In the genomic region with DNA sequence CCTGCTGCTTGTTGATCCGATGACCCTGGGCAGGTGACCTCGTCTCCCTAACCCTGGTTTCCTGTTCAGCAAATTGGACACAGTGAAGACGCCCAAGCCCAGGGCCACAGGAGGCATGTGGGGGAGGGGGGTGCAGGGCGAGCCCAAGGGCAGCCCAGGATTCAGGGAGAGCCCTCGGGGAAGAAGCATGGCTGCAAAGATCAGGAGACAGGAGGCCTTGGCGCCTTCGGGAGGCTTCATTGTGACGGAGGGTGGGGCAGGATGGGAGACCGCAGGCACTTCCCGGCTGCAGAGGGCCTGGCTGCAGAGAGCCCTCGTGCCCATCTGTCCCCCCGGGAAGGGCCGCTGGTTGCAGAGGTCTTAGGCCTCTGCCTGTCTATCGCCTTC, we compare ENCODE assay signal across 14 cellular contexts. TPM values are rescaled to one million over a fixed set of nuclear protein-coding genes. Genes with fewer than 3 reads are reported as not detected.
DNase-seq lines count a peak whose midpoint lies in the region; ATAC-seq, FAIRE-seq and TF ChIP-seq lines count a peak whose summit lies in the region.
"Had no signal": no experiment of that assay in that cellular context is flagged by ENCODE, and none has a peak within 500 bp of the region (broad histone marks: within the 10 kb centered on the region; RNA-seq: fewer than 3 reads in every experiment).

No MANE protein-coding gene starts in this region.

- TF ChIP-seq CTCF in PC-9 (conservative IDR thresholded peaks at IDR 0.05) = no peak
- TF ChIP-seq CTCF in H1 (IDR thresholded peaks at IDR 0.05; ENCODE audit: control extremely low read depth in 1 of 3, insufficient read depth in 1 of 3, low read depth in 1 of 3, low read length in 3 of 3) = no peak
- no peak for TF ChIP-seq CTCF in nephron (IDR thresholded peaks at IDR 0.05; ENCODE audit: unreplicated experiment in 3 of 3)
- no peak for TF ChIP-seq CTCF in thoracic aorta (IDR thresholded peaks at IDR 0.05)

- H3K27ac ChIP-seq in PC-9 = no peak overlapping the region
- H3K27ac ChIP-seq in H1 (ENCODE audit: low read depth, low read length) = no peak overlapping the region
- peak overlapping the region; percentile 20 to 69 for H3K27ac ChIP-seq in thoracic aorta
- no peak overlapping the region for H3K27ac ChIP-seq in trophoblast cell (ENCODE audit: low read depth, low read length)
- H3K27ac ChIP-seq: SJSA1 had no signal

- no peak overlapping the region; the same call in 1 of the 2 replicates for H2BK5ac ChIP-seq in H1 (ENCODE audit: low read depth, low read length)
- no peak overlapping the region for H2BK5ac ChIP-seq in trophoblast cell (ENCODE audit: low read depth, low read length, poor library complexity)

- peaks cover 2% of the 10 kb centered on the region; the same call in 1 of the 2 replicates for H3F3A ChIP-seq in PC-9 (ENCODE audit: insufficient read depth, low read depth)

- H3K14ac ChIP-seq in H1 (ENCODE audit: insufficient read length) = no peak overlapping the region
- no peak overlapping the region for H3K14ac ChIP-seq in trophoblast cell (ENCODE audit: low read length)

- peaks cover 64% of the 10 kb centered on the region for H3K4me1 Mint-ChIP-seq in nephron

- H2BK120ac ChIP-seq in H1 (replicated peaks; ENCODE audit: low read depth, low read length) (no peak overlapping the region), trophoblast cell (ENCODE audit: insufficient read depth, low read length, poor library complexity) (no peak overlapping the region)

- H3K79me1 ChIP-seq in H1 (ENCODE audit: low read depth, low read length) = peaks cover 4% of the 10 kb centered on the region
- peaks cover 2% of the 10 kb centered on the region for H3K79me1 ChIP-seq in trophoblast cell (ENCODE audit: low read length)

- H2AFZ ChIP-seq in PC-9 (no peak overlapping the region), H1 (ENCODE audit: low read length) (no peak overlapping the region), trophoblast cell (ENCODE audit: insufficient read depth, low read length, poor library complexity) (no peak overlapping the region)

- H3K56ac ChIP-seq in H1 (replicated peaks; ENCODE audit: insufficient read length, low read depth, low read length) = no peak overlapping the region

- intact Hi-C loops in PC-9 (cut with micrococcal nuclease; ENCODE audit: unreplicated experiment) = loop anchor here (2.0 to 5.0 kb wide), 2 partner anchors 36 to 344 kb away; no protein-coding TSS in a partner anchor

- H2BK20ac ChIP-seq in H1 (ENCODE audit: low read length) = no peak overlapping the region

- H3K4me2 ChIP-seq in PC-9 = 0 out of 2 replicates have a peak overlapping the region, but pooled peaks have one; percentile 15
- H3K4me2 ChIP-seq in H1 (ENCODE audit: insufficient read depth in 1 of 2, low read depth in 2 of 2, low read length in 2 of 2) = no peak overlapping the region
- no peak overlapping the region for H3K4me2 ChIP-seq in trophoblast cell (ENCODE audit: low read length)

- H3K27me3 ChIP-seq in PC-9 (ENCODE audit: insufficient read depth, low read depth) (no peaks in the 10 kb centered on the region), H1 (replicated peaks in 1 of 4; ENCODE audit: control insufficient read depth in 3 of 4, extremely low read depth in 1 of 4, insufficient read depth in 3 of 4, low read length in 3 of 4) (no peaks in the 10 kb centered on the region), thoracic aorta (replicated peaks; ENCODE audit: insufficient read depth) (no peaks in the 10 kb centered on the region), trophoblast cell (ENCODE audit: insufficient read depth, low read length) (no peaks in the 10 kb centered on the region)
- H3K27me3 ChIP-seq: SJSA1 had no signal

- H3K9me3 Mint-ChIP-seq in nephron = no peaks in the 10 kb centered on the region
- H3K9me3 Mint-ChIP-seq: activated CD4-positive, alpha-beta T cell treated with anti-CD3 and anti-CD28 coated beads, Interleukin-2, amount 10 ng/mL, durations not matched to agents 7 days and 5 days; activated T-cell treated with anti-CD3 and anti-CD28 coated beads, Interleukin-2, amount 50 U/mL, for 72 hours; neural crest cell had no signal

- no peak for ATAC-seq in thoracic aorta (ENCODE audit: insufficient number of reproducible peaks, low FRiP score, low read depth)

- H2BK12ac ChIP-seq in H1 (ENCODE audit: low read depth, low read length) (peak overlapping the region; percentile 75; the same call in 1 of the 2 replicates), trophoblast cell (ENCODE audit: low read length) (no peak overlapping the region)

- H2AK5ac ChIP-seq in H1 (ENCODE audit: low read depth, low read length) (no peak overlapping the region; the same call in 1 of the 2 replicates), trophoblast cell (ENCODE audit: low read length) (no peak overlapping the region)

- H3K4me3 ChIP-seq in PC-9 (no peak overlapping the region), H1 (ENCODE audit: extremely low read depth in 1 of 4, insufficient read depth in 2 of 4, low read depth in 3 of 4, low read length in 4 of 4) (no peak overlapping the region), thoracic aorta (no peak overlapping the region), trophoblast cell (ENCODE audit: low read depth, low read length) (no peak overlapping the region)
- H3K4me3 ChIP-seq: SJSA1 had no signal

- no peaks in the 10 kb centered on the region for H3K36me3 ChIP-seq in PC-9 (ENCODE audit: low read depth)
- H3K36me3 ChIP-seq in H1 (ENCODE audit: control insufficient read depth in 2 of 4, insufficient read depth in 4 of 4, low read length in 3 of 4) = peaks cover 0 to 13% (median 0%) of the 10 kb centered on the region in 4 experiments; a peak in 5 of 8 replicates
- no peaks in the 10 kb centered on the region for H3K36me3 ChIP-seq in thoracic aorta
- H3K36me3 ChIP-seq in trophoblast cell (ENCODE audit: control insufficient read depth in 1 of 2, insufficient read depth in 2 of 2, low read length in 2 of 2) = no peaks in the 10 kb centered on the region
- H3K36me3 ChIP-seq: SJSA1 had no signal

- no peaks in the 10 kb centered on the region for H3K36me3 Mint-ChIP-seq in nephron (ENCODE audit: low read depth)

- BruUV-seq in PC-9 (replicated peaks; lab: Mats Ljungman, UMichigan) = no TSS peak

- no peak for DNase-seq in PC-9
- DNase-seq in H1 (ENCODE audit: low read depth in 1 of 2, low spot score in 2 of 2) = no peak
- no peak for DNase-seq in thoracic aorta (ENCODE audit: low spot score)
- DNase-seq in NCI-H774 (lab: John Stamatoyannopoulos, UW) = no peak
- no peak for DNase-seq in NCI-H510A (lab: John Stamatoyannopoulos, UW)
- no peak for DNase-seq in trophoblast cell
- DNase-seq: activated CD4-positive, alpha-beta T cell treated with anti-CD3 and anti-CD28 coated beads, Interleukin-2, amount 10 ng/mL, durations not matched to agents 7 days and 5 days; central memory CD4-positive, alpha-beta T cell; stimulated activated naive CD4-positive, alpha-beta T cell had no signal

- H3K18ac ChIP-seq in H1 (ENCODE audit: extremely low read depth, low read length) (peak overlapping the region; percentile 41; the same call in 1 of the 2 replicates), trophoblast cell (ENCODE audit: low read length) (no peak overlapping the region)

- 83% methylated on average over 14 of the region's 14 CpGs; no CpG with 5 or more reads in 1 of the 2 experiments for WGBS in H1 (ENCODE audit: extremely low coverage in 1 of 2, insufficient coverage in 1 of 2, insufficient read length in 1 of 2, insufficient replicate concordance in 2 of 2, low coverage in 1 of 2, low lambda C conversion rate in 2 of 2, missing lambda C conversion rate in 1 of 2), 2 experiments
- no CpG with 5 or more reads among the region's 14 CpGs for WGBS in trophoblast cell (ENCODE audit: extremely low coverage, insufficient coverage, insufficient read length)

- peaks cover 24% of the 10 kb centered on the region for H3K27me3 Mint-ChIP-seq in nephron (ENCODE audit: low read depth)

- peak overlapping the region in 2 of 3 experiments; percentile 70 to 93 for H3K27ac Mint-ChIP-seq in nephron
- H3K27ac Mint-ChIP-seq: activated CD4-positive, alpha-beta T cell treated with anti-CD3 and anti-CD28 coated beads, Interleukin-2, amount 10 ng/mL, durations not matched to agents 7 days and 5 days; activated T-cell treated with anti-CD3 and anti-CD28 coated beads, Interleukin-2, amount 50 U/mL, for 72 hours had no signal

- H4K8ac ChIP-seq in H1 (ENCODE audit: extremely low read depth, insufficient read depth, low read length) (no peak overlapping the region), trophoblast cell (ENCODE audit: low read depth, low read length) (no peak overlapping the region)

- no peak overlapping the region for H3K23ac ChIP-seq in H1 (ENCODE audit: insufficient read length)
- H3K23ac ChIP-seq in trophoblast cell (ENCODE audit: low read length) = no peak overlapping the region

- no peak for TF ChIP-seq EP300 in H1 (IDR thresholded peaks at IDR 0.05; ENCODE audit: borderline replicate concordance in 1 of 2, low read depth in 2 of 2, low read length in 2 of 2)

- H4K91ac ChIP-seq in H1 (replicated peaks; ENCODE audit: insufficient read length, low read length) = no peak overlapping the region
- no peak overlapping the region for H4K91ac ChIP-seq in trophoblast cell (ENCODE audit: low read depth, low read length)

- POLR2A ChIA-PET in PC-9 (lab: Charles Lee; ENCODE audit: unreplicated experiment) (no interaction called here), H1 (lab: Charles Lee; ENCODE audit: partially characterized antibody) (no interaction called here)

- H2BK15ac ChIP-seq in H1 (ENCODE audit: low read length) = 0 out of 2 replicates have a peak overlapping the region, but pooled peaks have one; percentile 81

- no peak for FAIRE-seq in H1 (lab: Jason Lieb, UNC)
- FAIRE-seq: endometrium had no signal

- H3K9ac ChIP-seq in H1 (replicated peaks in 1 of 4; ENCODE audit: extremely low read depth in 1 of 4, low read depth in 3 of 4, low read length in 3 of 4) (no peak overlapping the region), trophoblast cell (ENCODE audit: low read length) (no peak overlapping the region)

- H3K23me2 ChIP-seq in H1 (ENCODE audit: low read depth, low read length) = peaks cover 11% of the 10 kb centered on the region; the same call in 1 of the 2 replicates

- H3K9me3 ChIP-seq in PC-9 (ENCODE audit: insufficient read depth, low read depth) (no peaks in the 10 kb centered on the region), H1 (ENCODE audit: insufficient read depth in 2 of 2, low read depth in 1 of 2, low read length in 1 of 2) (no peaks in the 10 kb centered on the region), thoracic aorta (no peaks in the 10 kb centered on the region), trophoblast cell (ENCODE audit: insufficient read depth, low read depth, low read length) (peaks cover 4% of the 10 kb centered on the region)
- H3K9me3 ChIP-seq: SJSA1 had no signal

- no peak for TF ChIP-seq POLR2A in H1 (IDR thresholded peaks at IDR 0.05; ENCODE audit: control extremely low read depth in 1 of 2, low read depth in 2 of 2, low read length in 2 of 2)

- no peak overlapping the region for H4K12ac ChIP-seq in trophoblast cell (ENCODE audit: low read depth, low read length)

- H3K9me2 ChIP-seq in PC-9 (ENCODE audit: insufficient read depth) = no peaks in the 10 kb centered on the region

- H3K4ac ChIP-seq in H1 (replicated peaks; ENCODE audit: insufficient read length, low read depth, low read length) (no peak overlapping the region), trophoblast cell (ENCODE audit: low read depth, low read length) (no peak overlapping the region)

- TF ChIP-seq RAD21 in H1 (IDR thresholded peaks at IDR 0.05 in 1 of 2, conservative IDR thresholded peaks at IDR 0.05 in 1 of 2; ENCODE audit: low read depth in 2 of 2, low read length in 2 of 2) = no peak

- CTCF ChIA-PET in PC-9 (lab: Charles Lee) = no interaction called here
- CTCF ChIA-PET in H1 (lab: Charles Lee; ENCODE audit: partially characterized antibody) = interaction anchor here (1.3 to 4.8 kb wide), 4 partner anchors 10 to 233 kb away, joined by 3 to 46 read pairs (median 6); no protein-coding TSS in a partner anchor

- H3K4me3 Mint-ChIP-seq in nephron = no peak overlapping the region
- H3K4me3 Mint-ChIP-seq: activated CD4-positive, alpha-beta T cell treated with anti-CD3 and anti-CD28 coated beads, Interleukin-2, amount 10 ng/mL, durations not matched to agents 7 days and 5 days; activated T-cell treated with anti-CD3 and anti-CD28 coated beads, Interleukin-2, amount 50 U/mL, for 72 hours; neural crest cell had no signal

- H3K4me1 ChIP-seq in PC-9 (replicated peaks; ENCODE audit: insufficient read depth) (peaks cover 38% of the 10 kb centered on the region), H1 (replicated peaks in 1 of 4; ENCODE audit: control insufficient read depth in 3 of 4, insufficient read depth in 4 of 4, low read length in 3 of 4) (peaks cover 8 to 42% (median 35%) of the 10 kb centered on the region in 4 experiments), thoracic aorta (ENCODE audit: control insufficient read depth in 1 of 2, low read depth in 2 of 2) (peaks cover 30 to 52% of the 10 kb centered on the region in 2 donors), trophoblast cell (ENCODE audit: control insufficient read depth in 1 of 2, insufficient read depth in 2 of 2, low read length in 2 of 2) (peaks cover 31 to 37% of the 10 kb centered on the region in 2 experiments)

- H4K5ac ChIP-seq in H1 (ENCODE audit: insufficient read length, low read depth, low read length) = no peak overlapping the region

- peaks cover 7% of the 10 kb centered on the region; the same call in 1 of the 2 replicates for H3K79me2 ChIP-seq in PC-9 (ENCODE audit: low read depth)
- peaks cover 0 to 34% of the 10 kb centered on the region in 2 experiments; a peak in 1 of 4 replicates for H3K79me2 ChIP-seq in H1 (ENCODE audit: control insufficient read depth in 1 of 2, insufficient read depth in 2 of 2, low read length in 2 of 2)
- no peaks in the 10 kb centered on the region for H3K79me2 ChIP-seq in trophoblast cell (ENCODE audit: control insufficient read depth, insufficient read depth, low read length, poor library complexity)

- H4K20me1 ChIP-seq in PC-9 (ENCODE audit: insufficient read depth) = peaks cover 25% of the 10 kb centered on the region
- H4K20me1 ChIP-seq in H1 (replicated peaks in 1 of 2; ENCODE audit: control insufficient read depth in 1 of 2, insufficient read depth in 2 of 2, low read length in 2 of 2) = peaks cover 2 to 26% of the 10 kb centered on the region in 2 experiments

RNA-seq across cellular contexts. Expression of gene ASS1, which starts 6.2 kb away (rescaled TPM):
- total RNA-seq in PC-9 (2021) (255 and 371 TPM in 2 replicates), thoracic aorta (10 to 100 TPM; 65.4 to 81.7 TPM)
- total RNA-seq in H1 (2021; fragmentation: NEBNext Ultra II Directional; extraction: Animal tissue kit (Norgen Biotek cat#: 25700)) = 108 and 116 TPM in 2 replicates
- polyA plus RNA-seq in H1 (2011; rRNA removed) = 296 and 298 TPM in 2 replicates
- 326 TPM for polyA plus RNA-seq in H1 (2011; cell fraction: cytosol; rRNA removed)
- 280 TPM for polyA plus RNA-seq in H1 (2011; cell fraction: nucleus; rRNA removed)
- 240 to 283 TPM (median 268 TPM) in 4 replicates for polyA plus RNA-seq in H1 (2012, experiment 1 of 2)
- 287 TPM for polyA plus RNA-seq in H1 (2012, experiment 2 of 2)
- 64.1 TPM for polyA plus RNA-seq in H1 (2013, experiment 1 of 2)
- 63.0 TPM for polyA plus RNA-seq in H1 (2013, experiment 2 of 2)
- polyA minus RNA-seq in H1 (2011; rRNA and poly(A)+ RNA removed) = 172 and 229 TPM in 2 replicates
- 85.1 TPM for polyA minus RNA-seq in H1 (2011; cell fraction: cytosol; rRNA and poly(A)+ RNA removed)
- 55.6 TPM for polyA minus RNA-seq in H1 (2011; cell fraction: nucleus; rRNA and poly(A)+ RNA removed)
- 48.8 and 52.2 TPM in 2 replicates for polyA plus RNA-seq in trophoblast cell (2013)

Comparison
In these comparisons a context has a peak if more than half of its experiments do, and no peak if none do; other contexts are left out.
1. H3K27ac ChIP-seq: peak in thoracic aorta (2 of 2); none in PC-9 (single experiment), H1 (single experiment) and trophoblast cell (single experiment).